Comparison of ENCODE assay signal across 9 cellular contexts in the genomic region with DNA sequence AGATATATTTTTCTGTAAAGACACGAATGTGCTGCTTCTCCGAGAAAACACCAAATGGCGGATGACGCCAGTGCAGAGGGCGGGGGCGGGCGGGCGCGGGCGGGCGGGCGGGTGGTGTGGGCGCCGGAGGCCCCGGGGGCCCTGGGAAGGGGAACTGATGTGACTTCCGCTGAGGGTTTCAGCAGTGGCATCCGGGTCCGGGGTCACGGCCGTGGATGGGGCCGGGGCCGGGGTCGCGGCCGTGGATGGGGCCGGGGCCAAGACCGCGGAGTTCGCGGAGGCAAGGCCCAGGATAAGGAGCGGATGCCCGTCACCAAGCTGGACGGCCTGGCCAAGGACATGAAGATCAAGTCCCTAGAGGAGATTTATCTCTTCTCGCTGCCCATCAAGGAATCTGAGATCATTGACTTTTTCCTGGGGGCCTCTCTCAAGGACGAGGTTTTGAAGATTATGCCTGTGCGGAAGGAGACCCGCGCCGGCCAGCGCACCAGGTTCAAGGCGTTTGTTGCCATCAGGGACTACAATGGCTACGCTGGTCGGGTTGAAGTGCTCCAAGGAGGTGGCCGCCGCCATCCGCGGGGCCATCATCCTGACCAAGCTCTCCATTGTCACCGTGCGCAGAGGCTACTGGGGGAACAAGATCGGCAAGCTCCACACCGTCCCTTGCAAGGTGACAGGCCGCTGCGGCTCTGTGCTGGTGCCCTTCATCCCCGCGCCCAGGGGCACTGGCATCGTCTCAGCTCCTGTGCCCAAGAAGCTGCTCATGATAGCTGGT. TPM values are rescaled to one million over a fixed set of nuclear protein-coding genes. Genes with fewer than 3 reads are reported as not detected.
DNase-seq lines count a peak whose midpoint lies in the region; ATAC-seq and TF ChIP-seq lines count a peak whose summit lies in the region.
"Had no signal": no experiment of that assay in that cellular context is flagged by ENCODE, and none has a peak within 500 bp of the region (broad histone marks: within the 10 kb centered on the region; RNA-seq: fewer than 3 reads in every experiment).

No MANE protein-coding gene starts in this region.

- H3K4me1 ChIP-seq in Panc1 (ENCODE audit: control insufficient read depth, insufficient read depth, low read length) = peaks cover 4% of the 10 kb centered on the region

- BruUV-seq in Panc1 (replicated peaks; lab: Mats Ljungman, UMichigan) (TSS peak; percentile 91), Calu3 (replicated peaks; lab: Mats Ljungman, UMichigan) (no TSS peak)

- peak; percentile 84 for DNase-seq in GM13977 (ENCODE audit: low spot score)
- no peak for DNase-seq in HFF-Myc (ENCODE audit: extremely low read depth, low read depth)
- DNase-seq in Panc1 (ENCODE audit: low read depth, low spot score) = no peak
- DNase-seq in left ventricle myocardium superior = peak; percentile 66
- DNase-seq in sciatic nerve (ENCODE audit: low spot score) = peak; percentile 69
- no peak for DNase-seq in kidney glomerular epithelial cell (lab: John Stamatoyannopoulos, UW)
- DNase-seq in Calu3 = no peak

- TF ChIP-seq CTCF in GM13977 (IDR thresholded peaks at IDR 0.05; ENCODE audit: extremely low read depth, insufficient read depth, missing control alignments) = no peak
- TF ChIP-seq CTCF in HFF-Myc (IDR thresholded peaks at IDR 0.05; ENCODE audit: low read depth, low read length, missing control alignments) = no peak
- no peak for TF ChIP-seq CTCF in Panc1 (IDR thresholded peaks at IDR 0.05)
- TF ChIP-seq CTCF in Calu3 (IDR thresholded peaks at IDR 0.05; ENCODE audit: unreplicated experiment) = no peak

- H3K4me3 ChIP-seq in HFF-Myc (replicated peaks; ENCODE audit: low read depth, low read length) (peak overlapping the region; percentile 44), Panc1 (ENCODE audit: low read depth in 2 of 2, low read length in 2 of 2) (peak overlapping the region; percentile 50 to 65)

- H3K27me3 ChIP-seq in Panc1 (ENCODE audit: control insufficient read depth, insufficient read depth, low read length) = no peaks in the 10 kb centered on the region

- H3K9me3 Mint-ChIP-seq in activated naive CD4-positive, alpha-beta T cell treated with anti-CD3 and anti-CD28 coated beads, Interleukin-2, amount 50 U/mL, for 24 hours = no peaks in the 10 kb centered on the region
- no peaks in the 10 kb centered on the region for H3K9me3 Mint-ChIP-seq in Calu3 (ENCODE audit: low read depth, unreplicated experiment)

- H3K27ac Mint-ChIP-seq in activated naive CD4-positive, alpha-beta T cell treated with anti-CD3 and anti-CD28 coated beads, Interleukin-2, amount 50 U/mL, for 24 hours = peak overlapping the region; percentile 86
- H3K27ac Mint-ChIP-seq in Calu3 (ENCODE audit: unreplicated experiment) = no peak overlapping the region

- H3K27ac ChIP-seq in Panc1 (ENCODE audit: low read length) = peak overlapping the region; percentile 89

- POLR2A ChIA-PET in Panc1 (lab: Charles Lee) = interaction anchor here (0.6 kb wide), 1 partner anchor 18 kb away, joined by 3 read pairs; no protein-coding TSS in a partner anchor

- H3K4me3 Mint-ChIP-seq in activated naive CD4-positive, alpha-beta T cell treated with anti-CD3 and anti-CD28 coated beads, Interleukin-2, amount 50 U/mL, for 24 hours = peak overlapping the region; percentile 88
- no peak overlapping the region for H3K4me3 Mint-ChIP-seq in Calu3 (ENCODE audit: low read depth, unreplicated experiment)

- no peaks in the 10 kb centered on the region for H3K36me3 Mint-ChIP-seq in activated naive CD4-positive, alpha-beta T cell treated with anti-CD3 and anti-CD28 coated beads, Interleukin-2, amount 50 U/mL, for 24 hours
- peaks cover 5% of the 10 kb centered on the region for H3K36me3 Mint-ChIP-seq in Calu3 (ENCODE audit: insufficient read depth, unreplicated experiment)

- H3K27me3 Mint-ChIP-seq in activated naive CD4-positive, alpha-beta T cell treated with anti-CD3 and anti-CD28 coated beads, Interleukin-2, amount 50 U/mL, for 24 hours = no peaks in the 10 kb centered on the region
- no peaks in the 10 kb centered on the region for H3K27me3 Mint-ChIP-seq in Calu3 (ENCODE audit: unreplicated experiment)

- in situ Hi-C loops in GM13977 (cut with MboI; ENCODE audit: low pct_unique_long_range_greater_than_20kb, low sequenced_read_pairs, unreplicated experiment) = no loop called here
- in situ Hi-C loops in Panc1 (cut with HindIII; ENCODE audit: low pct_unique_long_range_greater_than_20kb, low sequenced_read_pairs) = no loop called here

- CTCF ChIA-PET in Panc1 (lab: Charles Lee) = interaction anchor here (0.6 kb wide), 1 partner anchor 218 kb away, joined by 5 read pairs; no protein-coding TSS in a partner anchor
- CTCF ChIA-PET in Calu3 (lab: Charles Lee) = interaction anchor here (0.6 to 0.7 kb wide), 2 partner anchors 227 to 980 kb away, joined by 3 to 10 read pairs; no protein-coding TSS in a partner anchor

- H3K36me3 ChIP-seq in Panc1 (ENCODE audit: control insufficient read depth, insufficient read depth, low read length) = no peaks in the 10 kb centered on the region

- ATAC-seq in Panc1 (peak; percentile 80), left ventricle myocardium superior (peak; percentile 94), sciatic nerve (peak; percentile 89)

- intact Hi-C loops in Panc1 (cut with micrococcal nuclease; ENCODE audit: unreplicated experiment) = no loop called here
- intact Hi-C loops in left ventricle myocardium superior (cut with micrococcal nuclease) = no loop called here
- intact Hi-C loops in sciatic nerve (cut with DNase I) = no loop called here
- intact Hi-C loops in Calu3 (cut with micrococcal nuclease; ENCODE audit: unreplicated experiment) = no loop called here

- H3K4me1 Mint-ChIP-seq in activated naive CD4-positive, alpha-beta T cell treated with anti-CD3 and anti-CD28 coated beads, Interleukin-2, amount 50 U/mL, for 24 hours = peaks cover 11% of the 10 kb centered on the region
- peaks cover 9% of the 10 kb centered on the region for H3K4me1 Mint-ChIP-seq in Calu3 (ENCODE audit: low read depth, unreplicated experiment)
- H3K4me1 Mint-ChIP-seq: brain had no signal

- no peaks in the 10 kb centered on the region for H3K9me3 ChIP-seq in Panc1 (ENCODE audit: control insufficient read depth, insufficient read depth, low read depth, low read length)

RNA-seq across cellular contexts. Expression of a gene that starts 20.3 kb away (rescaled TPM):
- 80.2 TPM for total RNA-seq in Panc1 (2021; ENCODE audit: unreplicated experiment)
- 47.4 TPM for polyA plus RNA-seq in Panc1 (2012; ENCODE audit: insufficient read length)
- not detected for total RNA-seq in left ventricle myocardium superior
- 2.0 TPM for total RNA-seq in sciatic nerve
- total RNA-seq in Calu3 (2022) = 111 and 114 TPM in 2 replicates

RNA-seq across cellular contexts. Expression of a gene that starts 41.2 kb away (rescaled TPM):
- total RNA-seq in Panc1 (2021; ENCODE audit: unreplicated experiment) (106 TPM), left ventricle myocardium superior (29.5 TPM), sciatic nerve (97.9 TPM), Calu3 (2022) (136 and 143 TPM in 2 replicates)
- polyA plus RNA-seq in Panc1 (2012; ENCODE audit: insufficient read length) = 63.3 TPM

Comparison
In these comparisons a context has a peak if more than half of its experiments do, and no peak if none do; other contexts are left out.
1. DNase-seq: peak in GM13977 (single experiment), left ventricle myocardium superior (single experiment) and sciatic nerve (single experiment); none in HFF-Myc (single experiment), Panc1 (single experiment), kidney glomerular epithelial cell (single experiment) and Calu3 (single experiment).
2. RNA of a gene that starts 20.3 kb away (total RNA-seq): 111 to 114 TPM in Calu3 and 80.2 TPM in Panc1 (single experiment); 2.0 TPM in sciatic nerve (single experiment) and not detected in left ventricle myocardium superior (single experiment); every median in the first group is over 10 times any median in the second.
3. Peak in every context shown above with its lines, with median percentiles within 50 percentile points of each other: ATAC-seq.